Comparison of ENCODE assay signal across 15 cellular contexts in genomic region chr5:135386096-135386495, GRCh38. TPM values are rescaled to one million over a fixed set of nuclear protein-coding genes. Genes with fewer than 3 reads are reported as not detected.
DNase-seq lines count a peak whose midpoint lies in the region; ATAC-seq, FAIRE-seq and TF ChIP-seq lines count a peak whose summit lies in the region.
"Had no signal": no experiment of that assay in that cellular context is flagged by ENCODE, and none has a peak within 500 bp of the region (broad histone marks: within the 10 kb centered on the region; RNA-seq: fewer than 3 reads in every experiment).

No MANE protein-coding gene starts in this region.

- TF ChIP-seq CTCF in HFFc6 (IDR thresholded peaks at IDR 0.05) (no peak), fibroblast of the aortic adventitia (IDR thresholded peaks at IDR 0.05; ENCODE audit: insufficient read depth, low read length) (no peak), ascending aorta (IDR thresholded peaks at IDR 0.05) (no peak)

- FAIRE-seq in GM12891 (lab: Jason Lieb, UNC): no peak

- H3K9me3 Mint-ChIP-seq in HFFc6: no peaks in the 10 kb centered on the region
- H3K9me3 Mint-ChIP-seq in activated T-helper 1 cell treated with anti-CD3 and anti-CD28 coated beads, Interleukin-12 subunit alpha, Interleukin-12 subunit beta, Interleukin-2, Interleukin-4 antibody, amounts not matched to agents 30 ng/mL and 10 ng/mL and 1 ng/mL, durations not matched to agents 14 hours and 24 hours and 36 hours: no peaks in the 10 kb centered on the region
- no peaks in the 10 kb centered on the region for H3K9me3 Mint-ChIP-seq in activated naive CD4-positive, alpha-beta T cell treated with anti-CD3 and anti-CD28 coated beads, Interleukin-2, amount 50 U/mL, for 72 hours

- H3K4me3 ChIP-seq in fibroblast of the aortic adventitia (ENCODE audit: low read depth, low read length) (no peak overlapping the region), skin epidermis (no peak overlapping the region), ascending aorta (no peak overlapping the region)
- H3K4me3 ChIP-seq: gastroesophageal sphincter, ovary, SJSA1 had no signal

- TF ChIP-seq POLR2A in GM12891 (IDR thresholded peaks at IDR 0.05; ENCODE audit: low read depth, low read length): no peak

- peak overlapping the region; percentile 57 for H3K4me3 Mint-ChIP-seq in HFFc6
- H3K4me3 Mint-ChIP-seq in activated T-helper 1 cell treated with anti-CD3 and anti-CD28 coated beads, Interleukin-12 subunit alpha, Interleukin-12 subunit beta, Interleukin-2, Interleukin-4 antibody, amounts not matched to agents 30 ng/mL and 10 ng/mL and 1 ng/mL, durations not matched to agents 14 hours and 24 hours and 36 hours: no peak overlapping the region

- H3K36me3 Mint-ChIP-seq in HFFc6 (ENCODE audit: low read depth): peaks cover 74% of the 10 kb centered on the region
- peaks cover 65% of the 10 kb centered on the region for H3K36me3 Mint-ChIP-seq in activated T-helper 1 cell treated with anti-CD3 and anti-CD28 coated beads, Interleukin-12 subunit alpha, Interleukin-12 subunit beta, Interleukin-2, Interleukin-4 antibody, amounts not matched to agents 30 ng/mL and 10 ng/mL and 1 ng/mL, durations not matched to agents 14 hours and 24 hours and 36 hours (ENCODE audit: low read depth)
- H3K36me3 Mint-ChIP-seq in activated naive CD4-positive, alpha-beta T cell treated with anti-CD3 and anti-CD28 coated beads, Interleukin-2, amount 50 U/mL, for 72 hours: peaks cover 27 to 28% of the 10 kb centered on the region in 2 donors

- DNase-seq in HFFc6: peak; percentile 60
- DNase-seq in activated T-helper 1 cell treated with anti-CD3 and anti-CD28 coated beads, Interleukin-12 subunit alpha, Interleukin-12 subunit beta, Interleukin-2, Interleukin-4 antibody, amounts not matched to agents 30 ng/mL and 10 ng/mL and 1 ng/mL, durations not matched to agents 14 hours and 24 hours and 36 hours (ENCODE audit: low spot score): no peak
- peak; percentile 53 for DNase-seq in fibroblast of the aortic adventitia (ENCODE audit: low read depth)
- no peak for DNase-seq in ascending aorta (ENCODE audit: low spot score in 2 of 2)
- no peak for DNase-seq in activated naive CD4-positive, alpha-beta T cell treated with anti-CD3 and anti-CD28 coated beads, Interleukin-2, amount 50 U/mL, for 72 hours (ENCODE audit: low spot score in 2 of 2)
- DNase-seq in GM12891 (ENCODE audit: insufficient read length, low spot score): no peak
- no peak for DNase-seq in stimulated activated CD4-positive, alpha-beta T cell treated with anti-CD3 and anti-CD28 coated beads, Interleukin-4, amount 100 ng/mL, for 1 hour
- DNase-seq: activated T-cell treated with anti-CD3 and anti-CD28 coated beads, Interleukin-2, amount 50 U/mL, for 48 hours; caudate nucleus; Kasumi-1; ovary had no signal

- H3K27ac ChIP-seq in skin epidermis (peak overlapping the region in 12 of 21 experiments; percentile 2 to 79 (median 62)), ascending aorta (peak overlapping the region in 1 of 2 donors; percentile 24)
- H3K27ac ChIP-seq: ovary, SJSA1 had no signal

- intact Hi-C loops in activated T-helper 1 cell treated with anti-CD3 and anti-CD28 coated beads, Interleukin-12 subunit alpha, Interleukin-12 subunit beta, Interleukin-2, Interleukin-4 antibody, amounts not matched to agents 30 ng/mL and 10 ng/mL and 1 ng/mL, durations not matched to agents 14 hours and 24 hours and 36 hours (cut with micrococcal nuclease): no loop called here
- intact Hi-C loops in ascending aorta (cut with DNase I): no loop called here

- H3K36me3 ChIP-seq in ascending aorta: peaks cover 26 to 40% of the 10 kb centered on the region in 2 donors
- H3K36me3 ChIP-seq: ovary had no signal

- no peaks in the 10 kb centered on the region for H3K9me3 ChIP-seq in ascending aorta
- H3K9me3 ChIP-seq: gastroesophageal sphincter, ovary, SJSA1 had no signal

- no peaks in the 10 kb centered on the region for H3K27me3 ChIP-seq in ascending aorta
- H3K27me3 ChIP-seq: gastroesophageal sphincter, ovary, SJSA1 had no signal

- H3K27ac Mint-ChIP-seq in HFFc6: peak overlapping the region; percentile 89
- peak overlapping the region; percentile 71 for H3K27ac Mint-ChIP-seq in activated T-helper 1 cell treated with anti-CD3 and anti-CD28 coated beads, Interleukin-12 subunit alpha, Interleukin-12 subunit beta, Interleukin-2, Interleukin-4 antibody, amounts not matched to agents 30 ng/mL and 10 ng/mL and 1 ng/mL, durations not matched to agents 14 hours and 24 hours and 36 hours
- H3K27ac Mint-ChIP-seq in activated naive CD4-positive, alpha-beta T cell treated with anti-CD3 and anti-CD28 coated beads, Interleukin-2, amount 50 U/mL, for 72 hours: no peak overlapping the region

- H3K4me1 Mint-ChIP-seq in HFFc6 (ENCODE audit: low read depth): peaks cover 83% of the 10 kb centered on the region
- H3K4me1 Mint-ChIP-seq in activated T-helper 1 cell treated with anti-CD3 and anti-CD28 coated beads, Interleukin-12 subunit alpha, Interleukin-12 subunit beta, Interleukin-2, Interleukin-4 antibody, amounts not matched to agents 30 ng/mL and 10 ng/mL and 1 ng/mL, durations not matched to agents 14 hours and 24 hours and 36 hours (ENCODE audit: low read depth): peaks cover 79% of the 10 kb centered on the region

- no peaks in the 10 kb centered on the region; the same call in 1 of the 2 replicates for H3K27me3 Mint-ChIP-seq in HFFc6 (ENCODE audit: insufficient read depth)
- H3K27me3 Mint-ChIP-seq in activated T-helper 1 cell treated with anti-CD3 and anti-CD28 coated beads, Interleukin-12 subunit alpha, Interleukin-12 subunit beta, Interleukin-2, Interleukin-4 antibody, amounts not matched to agents 30 ng/mL and 10 ng/mL and 1 ng/mL, durations not matched to agents 14 hours and 24 hours and 36 hours (ENCODE audit: insufficient read depth): no peaks in the 10 kb centered on the region

- no peak for ATAC-seq in activated naive CD4-positive, alpha-beta T cell treated with anti-CD3 and anti-CD28 coated beads, Interleukin-2, amount 50 U/mL, for 72 hours
- ATAC-seq: activated CD4-positive, CD25-positive, alpha-beta regulatory T cell treated with anti-CD3 and anti-CD28 coated beads, Interleukin-2, amount 50 U/mL, for 24 hours had no signal

- H3K4me1 ChIP-seq in ascending aorta: peaks cover 9 to 16% of the 10 kb centered on the region in 2 donors

TF ChIP-seq in GM12891, 5 proteins besides CTCF, POLR2A, EP300 and RAD21:
- TF ChIP-seq SPI1 (IDR thresholded peaks at IDR 0.05; ENCODE audit: low read depth, low read length) (no peak), PAX5 (IDR thresholded peaks at IDR 0.05; ENCODE audit: insufficient read depth, low read length, severe bottlenecking) (no peak), POLR2AphosphoS5 (IDR thresholded peaks at IDR 0.05; ENCODE audit: low read depth, low read length) (no peak), POU2F2 (IDR thresholded peaks at IDR 0.05; ENCODE audit: low read depth, low read length) (no peak), TAF1 (IDR thresholded peaks at IDR 0.05; ENCODE audit: low read depth, low read length) (no peak)

RNA-seq across cellular contexts. Expression of gene MACROH2A1, which starts 12.9 kb away (rescaled TPM):
- total RNA-seq in HFFc6 (2021; fragmentation: NEBNext Ultra II Directional; extraction: Animal tissue kit (Norgen Biotek cat#: 25700)): 100 to 1,000 TPM; 116 to 144 (median 127) TPM
- 315 and 317 TPM in 2 replicates for total RNA-seq in activated T-helper 1 cell treated with anti-CD3 and anti-CD28 coated beads, Interleukin-12 subunit alpha, Interleukin-12 subunit beta, Interleukin-2, Interleukin-4 antibody, amounts not matched to agents 30 ng/mL and 10 ng/mL and 1 ng/mL, durations not matched to agents 14 hours and 24 hours and 36 hours
- total RNA-seq in fibroblast of the aortic adventitia (ENCODE audit: low replicate concordance) (116 and 132 TPM in 2 replicates), ascending aorta (216 TPM)
- 100 to 1,000 TPM in 1 of 2 donors, 10 to 100 TPM in 1; 90.2 to 166 TPM for total RNA-seq in activated naive CD4-positive, alpha-beta T cell treated with anti-CD3 and anti-CD28 coated beads, Interleukin-2, amount 50 U/mL, for 72 hours
- 86.5 TPM for polyA plus RNA-seq in GM12891 (2012; ENCODE audit: low read depth, missing spikeins)

Comparison
In these comparisons a context has a peak if more than half of its experiments do, and no peak if none do; other contexts are left out.
1. DNase-seq: peak in HFFc6 (single experiment) and fibroblast of the aortic adventitia (single experiment); none in activated T-helper 1 cell treated with anti-CD3 and anti-CD28 coated beads, Interleukin-12 subunit alpha, Interleukin-12 subunit beta, Interleukin-2, Interleukin-4 antibody, amounts not matched to agents 30 ng/mL and 10 ng/mL and 1 ng/mL, durations not matched to agents 14 hours and 24 hours and 36 hours (single experiment), ascending aorta (0 of 2), activated naive CD4-positive, alpha-beta T cell treated with anti-CD3 and anti-CD28 coated beads, Interleukin-2, amount 50 U/mL, for 72 hours (0 of 2), GM12891 (single experiment) and stimulated activated CD4-positive, alpha-beta T cell treated with anti-CD3 and anti-CD28 coated beads, Interleukin-4, amount 100 ng/mL, for 1 hour (single experiment).
2. H3K27ac Mint-ChIP-seq: peak in HFFc6 (single experiment) and activated T-helper 1 cell treated with anti-CD3 and anti-CD28 coated beads, Interleukin-12 subunit alpha, Interleukin-12 subunit beta, Interleukin-2, Interleukin-4 antibody, amounts not matched to agents 30 ng/mL and 10 ng/mL and 1 ng/mL, durations not matched to agents 14 hours and 24 hours and 36 hours (single experiment); none in activated naive CD4-positive, alpha-beta T cell treated with anti-CD3 and anti-CD28 coated beads, Interleukin-2, amount 50 U/mL, for 72 hours (0 of 2).